18 cellular contexts compared by ENCODE assay signal in genomic region chr4:74523076-74523475, GRCh38.
DNase-seq lines count a peak whose midpoint lies in the region; ATAC-seq and TF ChIP-seq lines count a peak whose summit lies in the region.
"Had no signal": no experiment of that assay in that cellular context is flagged by ENCODE, and none has a peak within 500 bp of the region (broad histone marks: within the 10 kb centered on the region; RNA-seq: fewer than 3 reads in every experiment).

No MANE protein-coding gene starts in this region.

- H3K27ac ChIP-seq in ACC112 (ENCODE audit: low read depth, low read length), result peak overlapping the region; percentile 15
- no peak overlapping the region for H3K27ac ChIP-seq in osteoblast (ENCODE audit: low read depth, low read length)
- H3K27ac ChIP-seq in transverse colon, result no peak overlapping the region
- H3K27ac ChIP-seq: 22Rv1 had no signal

- no peak for TF ChIP-seq EP300 in transverse colon (IDR thresholded peaks at IDR 0.05; ENCODE audit: low read depth)

- H3K27me3 ChIP-seq in ACC112 (ENCODE audit: insufficient read depth, low read length), result no peaks in the 10 kb centered on the region
- no peaks in the 10 kb centered on the region for H3K27me3 ChIP-seq in osteoblast (ENCODE audit: insufficient read depth, low read length)
- H3K27me3 ChIP-seq in transverse colon, result no peaks in the 10 kb centered on the region

- no peaks in the 10 kb centered on the region for H3K27me3 Mint-ChIP-seq in HFFc6 (ENCODE audit: insufficient read depth)
- H3K27me3 Mint-ChIP-seq in effector memory CD8-positive, alpha-beta T cell, result peaks cover 7 to 15% of the 10 kb centered on the region in 2 donors

- no peak overlapping the region for H3K4me2 ChIP-seq in osteoblast (ENCODE audit: insufficient read depth, low read length)
- H3K4me2 ChIP-seq: GM23338 had no signal

- in situ Hi-C loops in transverse colon (cut with MboI; ENCODE audit: low pct_ligation_motif_present in 1 of 4, low pct_unique_long_range_greater_than_20kb in 1 of 4, low sequenced_read_pairs in 3 of 4), result no loop called here

- H3K79me2 ChIP-seq in ACC112 (ENCODE audit: control insufficient read depth, insufficient read depth, low read length, unreplicated experiment) (no peaks in the 10 kb centered on the region), osteoblast (ENCODE audit: insufficient read depth, low read length) (no peaks in the 10 kb centered on the region)

- peak overlapping the region; percentile 69 for H3K27ac Mint-ChIP-seq in HFFc6
- H3K27ac Mint-ChIP-seq in effector memory CD8-positive, alpha-beta T cell, result no peak overlapping the region
- H3K27ac Mint-ChIP-seq: CD4-positive, alpha-beta memory T cell; GM23338; H9 had no signal

- no peaks in the 10 kb centered on the region for H4K20me1 ChIP-seq in osteoblast (ENCODE audit: insufficient read depth, low read length)

- H3K36me3 ChIP-seq in ACC112 (ENCODE audit: insufficient read depth, low read length) (no peaks in the 10 kb centered on the region), osteoblast (ENCODE audit: insufficient read depth, low read length) (no peaks in the 10 kb centered on the region), transverse colon (no peaks in the 10 kb centered on the region)

- no peaks in the 10 kb centered on the region for H3K36me3 Mint-ChIP-seq in HFFc6 (ENCODE audit: low read depth)
- H3K36me3 Mint-ChIP-seq in effector memory CD8-positive, alpha-beta T cell (ENCODE audit: insufficient read depth), result no peaks in the 10 kb centered on the region
- H3K36me3 Mint-ChIP-seq: CD4-positive, alpha-beta memory T cell had no signal

- TF ChIP-seq CTCF in HFFc6 (IDR thresholded peaks at IDR 0.05) (no peak), fibroblast of villous mesenchyme (IDR thresholded peaks at IDR 0.05; ENCODE audit: insufficient read depth, low read depth, low read length) (no peak), osteoblast (IDR thresholded peaks at IDR 0.05; ENCODE audit: extremely low read depth, low read depth, low read length) (no peak), transverse colon (IDR thresholded peaks at IDR 0.05) (no peak)

- H3K9me3 Mint-ChIP-seq in HFFc6, result no peaks in the 10 kb centered on the region
- no peaks in the 10 kb centered on the region for H3K9me3 Mint-ChIP-seq in effector memory CD8-positive, alpha-beta T cell
- H3K9me3 Mint-ChIP-seq: CD4-positive, alpha-beta memory T cell; GM23338; H9 had no signal

- H3K4me1 ChIP-seq in ACC112 (ENCODE audit: control insufficient read depth, insufficient read depth, low read length, unreplicated experiment) (peaks cover 14% of the 10 kb centered on the region), osteoblast (ENCODE audit: insufficient read depth, low read length) (no peaks in the 10 kb centered on the region), transverse colon (no peaks in the 10 kb centered on the region)

- intact Hi-C loops in transverse colon (cut with DNase I; ENCODE audit: low total_unique reads), result no loop called here

- no peak for TF ChIP-seq POLR2A in transverse colon (IDR thresholded peaks at IDR 0.05)

- no peak overlapping the region for H3K4me3 Mint-ChIP-seq in HFFc6
- no peak overlapping the region for H3K4me3 Mint-ChIP-seq in effector memory CD8-positive, alpha-beta T cell
- H3K4me3 Mint-ChIP-seq: CD4-positive, alpha-beta memory T cell; GM23338; H9 had no signal

- WGBS in transverse colon (ENCODE audit: low coverage in 1 of 2), 2 donors, result 42 to 100% methylated on average over 1 of the region's 1 CpG

- DNase-seq in HFFc6, result no peak
- DNase-seq in fibroblast of villous mesenchyme (ENCODE audit: low read depth), result peak; percentile 57
- no peak for DNase-seq in osteoblast (ENCODE audit: insufficient read length, low spot score, missing footprints)
- DNase-seq in OCI-M1 (lab: John Stamatoyannopoulos, UW), result no peak
- no peak for DNase-seq in transverse colon
- DNase-seq in middle frontal gyrus (ENCODE audit: extremely low spot score, low spot score), result no peak
- no peak for DNase-seq in effector memory CD8-positive, alpha-beta T cell
- DNase-seq: ACHN; C1 segment of cervical spinal cord; Calu3; CD4-positive, alpha-beta memory T cell; COR-L47; DMS53; DMS79 treated with DMSO at 0.1 percent for 48 hours; H9 had no signal

- H3K4me3 ChIP-seq in ACC112 (ENCODE audit: low read depth, low read length), result no peak overlapping the region
- no peak overlapping the region for H3K4me3 ChIP-seq in fibroblast of villous mesenchyme (ENCODE audit: low read depth, low read length)
- H3K4me3 ChIP-seq in osteoblast (ENCODE audit: insufficient read depth, low read length), result no peak overlapping the region
- no peak overlapping the region for H3K4me3 ChIP-seq in transverse colon
- H3K4me3 ChIP-seq: GM23338 had no signal

- no peak for ATAC-seq in effector memory CD8-positive, alpha-beta T cell (replicated peaks)
- ATAC-seq: GM23338 had no signal

- H2AFZ ChIP-seq in ACC112 (ENCODE audit: low read length, unreplicated experiment), result no peak overlapping the region
- peak overlapping the region; percentile 10 for H2AFZ ChIP-seq in osteoblast (ENCODE audit: low read length)
- H2AFZ ChIP-seq: GM23338 had no signal

- H3K4me1 Mint-ChIP-seq in HFFc6 (ENCODE audit: low read depth), result peaks cover 48% of the 10 kb centered on the region
- no peaks in the 10 kb centered on the region for H3K4me1 Mint-ChIP-seq in effector memory CD8-positive, alpha-beta T cell (ENCODE audit: low read depth in 2 of 2)
- H3K4me1 Mint-ChIP-seq: CD4-positive, alpha-beta memory T cell; GM23338; H9 had no signal

- H3K9me3 ChIP-seq in osteoblast (ENCODE audit: low read depth, low read length) (no peaks in the 10 kb centered on the region), transverse colon (no peaks in the 10 kb centered on the region)
